ENCODE assay signal across 12 cellular contexts in genomic region chr14:68394113-68394718, GRCh38.
DNase-seq lines count a peak whose midpoint lies in the region; ATAC-seq lines count a peak whose summit lies in the region.
"Had no signal": no experiment of that assay in that cellular context is flagged by ENCODE, and none has a peak within 500 bp of the region (broad histone marks: within the 10 kb centered on the region; RNA-seq: fewer than 3 reads in every experiment).

No MANE protein-coding gene starts in this region.

- peaks cover 8 to 24% of the 10 kb centered on the region in 2 donors for H3K36me3 Mint-ChIP-seq in stimulated activated naive B cell treated with anti-CD40 and anti-IgM and Interleukin-4, amounts not matched to agents 10 μg/mL and 1 μg/mL and 100 μg/mL, for 72 hours
- H3K36me3 Mint-ChIP-seq in naive thymus-derived CD8-positive, alpha-beta T cell = peaks cover 0 to 5% (median 0%) of the 10 kb centered on the region in 3 donors

- in situ Hi-C loops in GM23248 (cut with MboI) = no loop called here

- no peaks in the 10 kb centered on the region for H3K27me3 Mint-ChIP-seq in stimulated activated naive B cell treated with anti-CD40 and anti-IgM and Interleukin-4, amounts not matched to agents 10 μg/mL and 1 μg/mL and 100 μg/mL, for 72 hours
- H3K27me3 Mint-ChIP-seq in naive thymus-derived CD8-positive, alpha-beta T cell = no peaks in the 10 kb centered on the region

- 85 to 89% methylated on average over 5 of the region's 5 CpGs for WGBS in GM23248 (ENCODE audit: low coverage in 1 of 2, low lambda C conversion rate in 2 of 2, missing lambda C conversion rate in 2 of 2), 2 experiments
- WGBS in mesodermal cell (ENCODE audit: insufficient coverage in 2 of 2), 2 experiments = 85 to 98% methylated on average over 5 of the region's 5 CpGs

- H3K4me2 ChIP-seq in GM23248 (ENCODE audit: unreplicated experiment) = no peak overlapping the region

- no peak overlapping the region for H3K9ac ChIP-seq in GM23248

- peak overlapping the region; percentile 89 for H3K27ac Mint-ChIP-seq in stimulated activated naive B cell treated with anti-CD40 and anti-IgM and Interleukin-4, amounts not matched to agents 10 μg/mL and 1 μg/mL and 100 μg/mL, for 72 hours
- peak overlapping the region in 2 of 10 donors; percentile 2 to 20 for H3K27ac Mint-ChIP-seq in naive thymus-derived CD8-positive, alpha-beta T cell

- H3K9me3 ChIP-seq in GM23248 (ENCODE audit: low read depth) (no peaks in the 10 kb centered on the region), mesodermal cell (ENCODE audit: control insufficient read depth, low read length) (no peaks in the 10 kb centered on the region), SJCRH30 (replicated peaks) (no peaks in the 10 kb centered on the region)

- DNase-seq in GM23248 (peak; percentile 49), NCI-H2107 (lab: John Stamatoyannopoulos, UW) (no peak), SJCRH30 (no peak)
- no peak for DNase-seq in stimulated activated naive B cell treated with anti-CD40 and anti-IgM and Interleukin-4, amounts not matched to agents 10 μg/mL and 1 μg/mL and 100 μg/mL, for 72 hours
- no peak for DNase-seq in activated effector memory CD4-positive, alpha-beta T cell treated with anti-CD3 and anti-CD28 coated beads, Interleukin-2, amount 50 U/mL, for 16 hours
- DNase-seq in naive thymus-derived CD8-positive, alpha-beta T cell = no peak
- DNase-seq: activated naive CD4-positive, alpha-beta T cell treated with anti-CD3 and anti-CD28 coated beads, Interleukin-2, amount 50 U/mL, for 16 hours; NCI-H1092 treated with DMSO at 0.1 percent for 48 hours; T1000 had no signal

- POLR2A ChIA-PET in naive thymus-derived CD8-positive, alpha-beta T cell (lab: Charles Lee) = no interaction called here

- H3K9me3 Mint-ChIP-seq in stimulated activated naive B cell treated with anti-CD40 and anti-IgM and Interleukin-4, amounts not matched to agents 10 μg/mL and 1 μg/mL and 100 μg/mL, for 72 hours = peaks cover 2 to 4% of the 10 kb centered on the region in 2 donors
- peaks cover 0 to 3% (median 0%) of the 10 kb centered on the region in 9 donors for H3K9me3 Mint-ChIP-seq in naive thymus-derived CD8-positive, alpha-beta T cell

- peak overlapping the region in 1 of 2 donors; percentile 37 for H3K4me3 Mint-ChIP-seq in stimulated activated naive B cell treated with anti-CD40 and anti-IgM and Interleukin-4, amounts not matched to agents 10 μg/mL and 1 μg/mL and 100 μg/mL, for 72 hours
- no peak overlapping the region for H3K4me3 Mint-ChIP-seq in naive thymus-derived CD8-positive, alpha-beta T cell

- H3K4me1 ChIP-seq in GM23248 (ENCODE audit: insufficient read depth) = peaks cover 68% of the 10 kb centered on the region
- H3K4me1 ChIP-seq in mesodermal cell (ENCODE audit: control insufficient read depth, insufficient read depth, low read length, poor library complexity, severe bottlenecking) = peaks cover 27% of the 10 kb centered on the region
- H3K4me1 ChIP-seq in SJCRH30 = peaks cover 18% of the 10 kb centered on the region

- H3F3A ChIP-seq in GM23248 (ENCODE audit: insufficient read depth) = peaks cover 53% of the 10 kb centered on the region

- H3K4me3 ChIP-seq in GM23248 (no peak overlapping the region), mesodermal cell (ENCODE audit: extremely low read depth, insufficient read depth, low read length, poor library complexity, severe bottlenecking) (no peak overlapping the region), SJCRH30 (no peak overlapping the region)

- H3K36me3 ChIP-seq in GM23248 (ENCODE audit: low read depth) = no peaks in the 10 kb centered on the region
- no peaks in the 10 kb centered on the region for H3K36me3 ChIP-seq in mesodermal cell (ENCODE audit: control insufficient read depth, insufficient read depth, low read length)
- no peaks in the 10 kb centered on the region for H3K36me3 ChIP-seq in SJCRH30

- no peak overlapping the region for H2AFZ ChIP-seq in GM23248

- no peaks in the 10 kb centered on the region for H3K79me2 ChIP-seq in GM23248 (ENCODE audit: insufficient read depth)

- no peaks in the 10 kb centered on the region for H4K20me1 ChIP-seq in GM23248 (ENCODE audit: insufficient read depth)

- peaks cover 62 to 79% of the 10 kb centered on the region in 2 donors for H3K4me1 Mint-ChIP-seq in stimulated activated naive B cell treated with anti-CD40 and anti-IgM and Interleukin-4, amounts not matched to agents 10 μg/mL and 1 μg/mL and 100 μg/mL, for 72 hours
- peaks cover 0 to 52% (median 15%) of the 10 kb centered on the region in 4 donors for H3K4me1 Mint-ChIP-seq in naive thymus-derived CD8-positive, alpha-beta T cell

- no peaks in the 10 kb centered on the region for H3K27me3 ChIP-seq in GM23248 (replicated peaks; ENCODE audit: insufficient read depth)
- H3K27me3 ChIP-seq in SJCRH30 = no peaks in the 10 kb centered on the region

- no peak for ATAC-seq in stimulated activated naive B cell treated with anti-CD40 and anti-IgM and Interleukin-4, amounts not matched to agents 10 μg/mL and 1 μg/mL and 100 μg/mL, for 72 hours (replicated peaks)
- no peak for ATAC-seq in naive thymus-derived CD8-positive, alpha-beta T cell
- ATAC-seq: HepG2 had no signal

- H3K27ac ChIP-seq in GM23248 (no peak overlapping the region), cingulate gyrus (ENCODE audit: low read depth, low read length) (peak overlapping the region; percentile 69), mesodermal cell (ENCODE audit: low read depth, low read length, severe bottlenecking) (peak overlapping the region; percentile 63), SJCRH30 (no peak overlapping the region)

- H3K9me2 ChIP-seq in GM23248 (ENCODE audit: insufficient read depth) = no peaks in the 10 kb centered on the region

Comparison
In these comparisons a context has a peak if more than half of its experiments do, and no peak if none do; other contexts are left out.
1. H3K27ac ChIP-seq: peak in cingulate gyrus (single experiment) and mesodermal cell (single experiment); none in GM23248 (single experiment) and SJCRH30 (single experiment).